27 cellular contexts compared by ENCODE assay signal in the genomic region with DNA sequence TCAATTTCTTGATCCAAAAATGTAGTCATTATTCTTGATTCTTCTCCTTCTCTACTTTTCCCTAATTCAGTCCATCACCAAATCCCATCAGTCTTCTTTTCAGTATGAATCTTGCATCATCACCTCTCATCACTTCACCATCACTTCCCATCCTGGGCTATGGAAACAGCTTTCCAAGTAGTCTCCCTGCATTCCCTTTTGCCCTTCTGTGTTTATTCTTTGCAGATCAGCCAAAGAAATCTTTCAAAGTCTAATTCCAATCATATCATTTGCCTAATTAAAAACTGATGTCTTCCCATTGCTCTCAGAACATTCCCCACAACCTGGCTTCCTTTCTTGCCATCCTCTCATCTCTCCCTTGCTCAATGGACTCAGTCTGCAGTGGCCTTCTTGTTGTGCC.
"Had no signal": no experiment of that assay in that cellular context is flagged by ENCODE, and none has a peak within 500 bp of the region (broad histone marks: within the 10 kb centered on the region; RNA-seq: fewer than 3 reads in every experiment).

No MANE protein-coding gene starts in this region.

- H2AFZ ChIP-seq: hepatocyte, parathyroid adenoma had no signal

- H3K4me2 ChIP-seq: hepatocyte had no signal

- H3K27me3 Mint-ChIP-seq: effector memory CD8-positive, alpha-beta T cell; memory B cell; naive B cell; natural killer cell treated with Interleukin-12 subunit alpha and Interleukin-12 subunit beta and Interleukin-15 and Interleukin-18, amount 100 ng/mL, for 72 hours; stimulated activated memory B cell treated with anti-CD40 and anti-IgM and Interleukin-4, amounts not matched to agents 10 μg/mL and 1 μg/mL and 100 μg/mL, for 72 hours had no signal

- H3K27ac ChIP-seq: foreskin keratinocyte, gastroesophageal sphincter, heart left ventricle, hepatocyte, neutrophil, parathyroid adenoma, psoas muscle, skin epidermis, spleen, testis, tibial artery, upper lobe of left lung had no signal

- H3K36me3 ChIP-seq: gastroesophageal sphincter, heart left ventricle, neutrophil, spleen, tibial artery, upper lobe of left lung had no signal

- H3K4me3 Mint-ChIP-seq: effector memory CD8-positive, alpha-beta T cell; memory B cell; naive B cell; natural killer cell treated with Interleukin-12 subunit alpha and Interleukin-12 subunit beta and Interleukin-15 and Interleukin-18, amount 100 ng/mL, for 72 hours; neural crest cell; stimulated activated memory B cell treated with anti-CD40 and anti-IgM and Interleukin-4, amounts not matched to agents 10 μg/mL and 1 μg/mL and 100 μg/mL, for 72 hours had no signal

- DNase-seq: cerebellar nuclear complex; cortex of kidney; effector memory CD8-positive, alpha-beta T cell; foreskin keratinocyte; heart left ventricle; kidney; naive B cell; psoas muscle; right cardiac atrium; spleen; stimulated activated CD4-positive, alpha-beta T cell treated with anti-CD3 and anti-CD28 coated beads, Interleukin-4, amount 100 ng/mL, for 4 hours; stimulated activated naive CD8-positive, alpha-beta T cell treated with anti-CD3 and anti-CD28 coated beads, Interleukin-15, Interleukin-2, amounts not matched to agents 100 U/mL and 50 U/mL, for 24 hours; substantia nigra; testis; tibial artery; upper lobe of left lung had no signal

- H3K9me3 Mint-ChIP-seq: effector memory CD8-positive, alpha-beta T cell; memory B cell; neural crest cell; stimulated activated memory B cell treated with anti-CD40 and anti-IgM and Interleukin-4, amounts not matched to agents 10 μg/mL and 1 μg/mL and 100 μg/mL, for 72 hours had no signal

- H3K9ac ChIP-seq: parathyroid adenoma had no signal

- H3K4me1 Mint-ChIP-seq: memory B cell; naive B cell; neural crest cell; stimulated activated memory B cell treated with anti-CD40 and anti-IgM and Interleukin-4, amounts not matched to agents 10 μg/mL and 1 μg/mL and 100 μg/mL, for 72 hours had no signal

- H3K4me1 ChIP-seq: foreskin keratinocyte, gastroesophageal sphincter, heart left ventricle, parathyroid adenoma, psoas muscle, spleen, testis, upper lobe of left lung had no signal

- H3K36me3 Mint-ChIP-seq: memory B cell; naive B cell; natural killer cell treated with Interleukin-12 subunit alpha and Interleukin-12 subunit beta and Interleukin-15 and Interleukin-18, amount 100 ng/mL, for 72 hours; stimulated activated memory B cell treated with anti-CD40 and anti-IgM and Interleukin-4, amounts not matched to agents 10 μg/mL and 1 μg/mL and 100 μg/mL, for 72 hours had no signal

- H3K9me3 ChIP-seq: gastroesophageal sphincter, heart left ventricle, neutrophil, psoas muscle, testis, tibial artery, upper lobe of left lung had no signal

- H3K27ac Mint-ChIP-seq: effector memory CD8-positive, alpha-beta T cell; memory B cell; naive B cell; natural killer cell treated with Interleukin-12 subunit alpha and Interleukin-12 subunit beta and Interleukin-15 and Interleukin-18, amount 100 ng/mL, for 72 hours; stimulated activated memory B cell treated with anti-CD40 and anti-IgM and Interleukin-4, amounts not matched to agents 10 μg/mL and 1 μg/mL and 100 μg/mL, for 72 hours had no signal

- H3K4me3 ChIP-seq: gastroesophageal sphincter, heart left ventricle, hepatocyte, lung, psoas muscle, skin epidermis, spleen, testis, tibial artery, upper lobe of left lung had no signal

- H3K27me3 ChIP-seq: foreskin keratinocyte, gastroesophageal sphincter, heart left ventricle, hepatocyte, neutrophil, testis, tibial artery, upper lobe of left lung had no signal

- H3K79me2 ChIP-seq: hepatocyte, parathyroid adenoma had no signal

- ATAC-seq: effector memory CD8-positive, alpha-beta T cell; foreskin keratinocyte; gastroesophageal sphincter; heart left ventricle; left lobe of liver; natural killer cell treated with Interleukin-12 subunit alpha and Interleukin-12 subunit beta and Interleukin-15 and Interleukin-18, amount 100 ng/mL, for 72 hours; psoas muscle; right cardiac atrium; stimulated activated memory B cell treated with anti-CD40 and anti-IgM and Interleukin-4, amounts not matched to agents 10 μg/mL and 1 μg/mL and 100 μg/mL, for 72 hours; stimulated activated naive CD8-positive, alpha-beta T cell treated with anti-CD3 and anti-CD28 coated beads, Interleukin-15, Interleukin-2, amounts not matched to agents 100 U/mL and 50 U/mL, for 24 hours had no signal
